Comparison of ENCODE assay signal across 1 cellular context in the genomic region with DNA sequence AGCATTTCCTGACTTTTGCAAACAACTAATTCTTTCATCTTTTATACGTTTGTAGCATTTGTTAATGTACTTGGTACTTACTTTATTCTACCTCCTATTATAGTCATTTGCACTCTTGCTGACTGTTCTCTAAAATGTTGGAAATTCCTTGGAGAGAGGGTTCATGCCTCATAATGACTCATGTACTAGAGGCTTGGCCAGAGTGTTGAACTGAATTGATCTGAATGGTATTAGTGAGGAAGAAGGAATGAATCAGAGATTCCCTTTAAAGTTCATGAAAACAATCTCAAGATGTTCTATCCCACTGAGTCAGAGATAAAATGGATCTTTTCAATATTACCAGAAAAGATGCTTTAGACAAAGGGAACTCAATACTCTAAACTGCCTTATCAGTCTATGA.
TF ChIP-seq lines count a peak whose summit lies in the region.

No MANE protein-coding gene starts in this region.

TF ChIP-seq in SK-N-SH treated with all-trans-retinoic acid at 6 μM for 48 hours, 23 proteins besides CTCF, POLR2A, EP300 and RAD21:
- TF ChIP-seq, protein P1, sequence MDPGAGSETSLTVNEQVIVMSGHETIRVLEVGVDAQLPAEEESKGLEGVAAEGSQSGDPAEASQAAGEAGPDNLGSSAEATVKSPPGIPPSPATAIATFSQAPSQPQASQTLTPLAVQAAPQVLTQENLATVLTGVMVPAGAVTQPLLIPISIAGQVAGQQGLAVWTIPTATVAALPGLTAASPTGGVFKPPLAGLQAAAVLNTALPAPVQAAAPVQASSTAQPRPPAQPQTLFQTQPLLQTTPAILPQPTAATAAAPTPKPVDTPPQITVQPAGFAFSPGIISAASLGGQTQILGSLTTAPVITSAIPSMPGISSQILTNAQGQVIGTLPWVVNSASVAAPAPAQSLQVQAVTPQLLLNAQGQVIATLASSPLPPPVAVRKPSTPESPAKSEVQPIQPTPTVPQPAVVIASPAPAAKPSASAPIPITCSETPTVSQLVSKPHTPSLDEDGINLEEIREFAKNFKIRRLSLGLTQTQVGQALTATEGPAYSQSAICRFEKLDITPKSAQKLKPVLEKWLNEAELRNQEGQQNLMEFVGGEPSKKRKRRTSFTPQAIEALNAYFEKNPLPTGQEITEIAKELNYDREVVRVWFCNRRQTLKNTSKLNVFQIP (CRISPR knock-in tag; IDR thresholded peaks at IDR 0.05; ENCODE audit: borderline replicate concordance, low read depth), result no peak
- TF ChIP-seq ZNF8 (CRISPR knock-in tag; IDR thresholded peaks at IDR 0.05) (no peak), ZNF565 (CRISPR knock-in tag; conservative IDR thresholded peaks at IDR 0.05; ENCODE audit: low read depth) (no peak), CSDC2 (CRISPR knock-in tag; IDR thresholded peaks at IDR 0.05) (no peak), ARNTL (CRISPR knock-in tag; IDR thresholded peaks at IDR 0.05; ENCODE audit: borderline replicate concordance, low read depth) (no peak), OSR1 (CRISPR knock-in tag; IDR thresholded peaks at IDR 0.05) (no peak), ESRRG (CRISPR knock-in tag; IDR thresholded peaks at IDR 0.05) (no peak), ISL1 (CRISPR knock-in tag; IDR thresholded peaks at IDR 0.05) (no peak), TOX (CRISPR knock-in tag; IDR thresholded peaks at IDR 0.05; ENCODE audit: borderline replicate concordance) (no peak), ZNF70 (CRISPR knock-in tag; IDR thresholded peaks at IDR 0.05) (no peak), ZFP30 (CRISPR knock-in tag; IDR thresholded peaks at IDR 0.05) (no peak), PPARA (CRISPR knock-in tag; IDR thresholded peaks at IDR 0.05; ENCODE audit: borderline replicate concordance) (no peak)
- TF ChIP-seq, protein P2, sequence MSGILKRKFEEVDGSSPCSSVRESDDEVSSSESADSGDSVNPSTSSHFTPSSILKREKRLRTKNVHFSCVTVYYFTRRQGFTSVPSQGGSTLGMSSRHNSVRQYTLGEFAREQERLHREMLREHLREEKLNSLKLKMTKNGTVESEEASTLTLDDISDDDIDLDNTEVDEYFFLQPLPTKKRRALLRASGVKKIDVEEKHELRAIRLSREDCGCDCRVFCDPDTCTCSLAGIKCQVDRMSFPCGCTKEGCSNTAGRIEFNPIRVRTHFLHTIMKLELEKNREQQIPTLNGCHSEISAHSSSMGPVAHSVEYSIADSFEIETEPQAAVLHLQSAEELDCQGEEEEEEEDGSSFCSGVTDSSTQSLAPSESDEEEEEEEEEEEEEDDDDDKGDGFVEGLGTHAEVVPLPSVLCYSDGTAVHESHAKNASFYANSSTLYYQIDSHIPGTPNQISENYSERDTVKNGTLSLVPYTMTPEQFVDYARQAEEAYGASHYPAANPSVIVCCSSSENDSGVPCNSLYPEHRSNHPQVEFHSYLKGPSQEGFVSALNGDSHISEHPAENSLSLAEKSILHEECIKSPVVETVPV (CRISPR knock-in tag; IDR thresholded peaks at IDR 0.05), result no peak
- TF ChIP-seq, protein P3, sequence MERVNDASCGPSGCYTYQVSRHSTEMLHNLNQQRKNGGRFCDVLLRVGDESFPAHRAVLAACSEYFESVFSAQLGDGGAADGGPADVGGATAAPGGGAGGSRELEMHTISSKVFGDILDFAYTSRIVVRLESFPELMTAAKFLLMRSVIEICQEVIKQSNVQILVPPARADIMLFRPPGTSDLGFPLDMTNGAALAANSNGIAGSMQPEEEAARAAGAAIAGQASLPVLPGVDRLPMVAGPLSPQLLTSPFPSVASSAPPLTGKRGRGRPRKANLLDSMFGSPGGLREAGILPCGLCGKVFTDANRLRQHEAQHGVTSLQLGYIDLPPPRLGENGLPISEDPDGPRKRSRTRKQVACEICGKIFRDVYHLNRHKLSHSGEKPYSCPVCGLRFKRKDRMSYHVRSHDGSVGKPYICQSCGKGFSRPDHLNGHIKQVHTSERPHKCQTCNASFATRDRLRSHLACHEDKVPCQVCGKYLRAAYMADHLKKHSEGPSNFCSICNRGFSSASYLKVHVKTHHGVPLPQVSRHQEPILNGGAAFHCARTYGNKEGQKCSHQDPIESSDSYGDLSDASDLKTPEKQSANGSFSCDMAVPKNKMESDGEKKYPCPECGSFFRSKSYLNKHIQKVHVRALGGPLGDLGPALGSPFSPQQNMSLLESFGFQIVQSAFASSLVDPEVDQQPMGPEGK (CRISPR knock-in tag; IDR thresholded peaks at IDR 0.05; ENCODE audit: borderline replicate concordance), result no peak
TF ChIP-seq in SK-N-SH treated with all-trans-retinoic acid at 6 μM for 48 hours: peak in this region for 0.
